In genomic region chr13:94431987-94432386, GRCh38 we compare ENCODE assay signal across 24 cellular contexts. TPM values are rescaled to one million over a fixed set of nuclear protein-coding genes. Genes with fewer than 3 reads are reported as not detected.
DNase-seq lines count a peak whose midpoint lies in the region; ATAC-seq and TF ChIP-seq lines count a peak whose summit lies in the region.
"Had no signal": no experiment of that assay in that cellular context is flagged by ENCODE, and none has a peak within 500 bp of the region (broad histone marks: within the 10 kb centered on the region; RNA-seq: fewer than 3 reads in every experiment).

No MANE protein-coding gene starts in this region.

- no peaks in the 10 kb centered on the region for H3K27me3 ChIP-seq in brain microvascular endothelial cell (replicated peaks)
- H3K27me3 ChIP-seq: foreskin keratinocyte, testis, uterus had no signal

- TF ChIP-seq CTCF in brain microvascular endothelial cell (IDR thresholded peaks at IDR 0.05; ENCODE audit: low read depth, low read length, missing control alignments), result no peak

- peak; percentile 46 for ATAC-seq in activated CD4-positive, alpha-beta T cell treated with anti-CD3 and anti-CD28 coated beads for 36 hours
- ATAC-seq in stimulated activated naive CD8-positive, alpha-beta T cell treated with anti-CD3 and anti-CD28 coated beads, Interleukin-15, amount 100 ng/mL, for 72 hours, result peak; percentile 68
- ATAC-seq in GM18867 (IDR thresholded peaks at IDR 0.05; ENCODE audit: unreplicated experiment), result no peak
- ATAC-seq: foreskin keratinocyte, heart right ventricle, sciatic nerve, T-helper 17 cell had no signal

- peak overlapping the region; percentile 55 for H3K27ac Mint-ChIP-seq in activated CD4-positive, alpha-beta T cell treated with anti-CD3 and anti-CD28 coated beads for 36 hours
- no peak overlapping the region for H3K27ac Mint-ChIP-seq in activated CD4-positive, alpha-beta T cell treated with anti-CD3 and anti-CD28 coated beads, Interleukin-2, amount 10 ng/mL, durations not matched to agents 7 days and 5 days
- H3K27ac Mint-ChIP-seq in activated naive CD8-positive, alpha-beta T cell, result peak overlapping the region; percentile 88
- H3K27ac Mint-ChIP-seq in stimulated activated naive CD8-positive, alpha-beta T cell treated with anti-CD3 and anti-CD28 coated beads, Interleukin-15, amount 100 ng/mL, for 72 hours, result peak overlapping the region; percentile 88 to 93
- H3K27ac Mint-ChIP-seq: activated T-helper 1 cell treated with anti-CD3 and anti-CD28 coated beads, Interleukin-12 subunit alpha, Interleukin-12 subunit beta, Interleukin-2, Interleukin-4 antibody, amounts not matched to agents 30 ng/mL and 10 ng/mL and 1 ng/mL, durations not matched to agents 14 hours and 24 hours and 36 hours; memory B cell; progenitor cell of endocrine pancreas; T-helper 17 cell had no signal

- intact Hi-C loops in activated CD4-positive, alpha-beta T cell treated with anti-CD3 and anti-CD28 coated beads for 36 hours (cut with DNase I, micrococcal nuclease), result loop anchor here (1.0 to 10.0 kb wide), 4 partner anchors 13 to 973 kb away; no protein-coding TSS in a partner anchor

- no peaks in the 10 kb centered on the region for H3K27me3 Mint-ChIP-seq in activated CD4-positive, alpha-beta T cell treated with anti-CD3 and anti-CD28 coated beads for 36 hours
- no peaks in the 10 kb centered on the region for H3K27me3 Mint-ChIP-seq in activated CD4-positive, alpha-beta T cell treated with anti-CD3 and anti-CD28 coated beads, Interleukin-2, amount 10 ng/mL, durations not matched to agents 7 days and 5 days
- no peaks in the 10 kb centered on the region for H3K27me3 Mint-ChIP-seq in activated naive CD8-positive, alpha-beta T cell
- no peaks in the 10 kb centered on the region for H3K27me3 Mint-ChIP-seq in stimulated activated naive CD8-positive, alpha-beta T cell treated with anti-CD3 and anti-CD28 coated beads, Interleukin-15, amount 100 ng/mL, for 72 hours
- H3K27me3 Mint-ChIP-seq: memory B cell had no signal

- no peaks in the 10 kb centered on the region for H3K36me3 ChIP-seq in brain microvascular endothelial cell (replicated peaks)
- H3K36me3 ChIP-seq: HAP-1, heart right ventricle, uterus had no signal

- no peak overlapping the region for H3K4me3 ChIP-seq in brain microvascular endothelial cell (ENCODE audit: low read depth, low read length)
- H3K4me3 ChIP-seq: HAP-1, heart right ventricle, testis, uterus had no signal

- in situ Hi-C loops in brain microvascular endothelial cell (cut with HindIII; ENCODE audit: low pct_ligation_motif_present, low sequenced_read_pairs), result no loop called here

- DNase-seq in activated CD4-positive, alpha-beta T cell treated with anti-CD3 and anti-CD28 coated beads for 36 hours, result peak; percentile 34
- DNase-seq in activated CD4-positive, alpha-beta T cell treated with anti-CD3 and anti-CD28 coated beads, Interleukin-2, amount 10 ng/mL, durations not matched to agents 7 days and 5 days, result no peak
- peak; percentile 24 for DNase-seq in stimulated activated CD4-positive, alpha-beta T cell treated with anti-CD3 and anti-CD28 coated beads, Interleukin-2, amount 100 ng/mL, for 4 hours (ENCODE audit: low read depth)
- DNase-seq in stimulated activated CD4-positive, alpha-beta T cell treated with anti-CD3 and anti-CD28 coated beads, Interleukin-4, amount 100 ng/mL, for 1 hour, result no peak
- DNase-seq in stimulated activated naive CD8-positive, alpha-beta T cell treated with anti-CD3 and anti-CD28 coated beads, Interleukin-15, amount 100 ng/mL, for 72 hours, result peak; percentile 10 to 28
- no peak for DNase-seq in brain microvascular endothelial cell
- DNase-seq: activated CD4-positive, alpha-beta T cell treated with anti-CD3 and anti-CD28 coated beads, Interleukin-2, amount 50 U/mL, for 4 hours; effector CD4-positive, alpha-beta T cell; foreskin keratinocyte; heart right ventricle; NCI-H1048; NCI-H1930; RPMI8226; T-helper 17 cell; testis; uterus had no signal

- peaks cover 33% of the 10 kb centered on the region for H3K4me1 Mint-ChIP-seq in activated CD4-positive, alpha-beta T cell treated with anti-CD3 and anti-CD28 coated beads for 36 hours
- H3K4me1 Mint-ChIP-seq in activated CD4-positive, alpha-beta T cell treated with anti-CD3 and anti-CD28 coated beads, Interleukin-2, amount 10 ng/mL, durations not matched to agents 7 days and 5 days, result peaks cover 12% of the 10 kb centered on the region
- peaks cover 38% of the 10 kb centered on the region for H3K4me1 Mint-ChIP-seq in activated naive CD8-positive, alpha-beta T cell (ENCODE audit: low read depth)
- H3K4me1 Mint-ChIP-seq in stimulated activated naive CD8-positive, alpha-beta T cell treated with anti-CD3 and anti-CD28 coated beads, Interleukin-15, amount 100 ng/mL, for 72 hours, result peaks cover 48% of the 10 kb centered on the region

- H3K36me3 Mint-ChIP-seq in activated CD4-positive, alpha-beta T cell treated with anti-CD3 and anti-CD28 coated beads for 36 hours (ENCODE audit: low read depth), result no peaks in the 10 kb centered on the region
- H3K36me3 Mint-ChIP-seq in activated CD4-positive, alpha-beta T cell treated with anti-CD3 and anti-CD28 coated beads, Interleukin-2, amount 10 ng/mL, durations not matched to agents 7 days and 5 days (ENCODE audit: low read depth), result no peaks in the 10 kb centered on the region
- no peaks in the 10 kb centered on the region for H3K36me3 Mint-ChIP-seq in activated naive CD8-positive, alpha-beta T cell
- H3K36me3 Mint-ChIP-seq: brain, memory B cell had no signal

- no peak overlapping the region for H3K4me3 Mint-ChIP-seq in activated CD4-positive, alpha-beta T cell treated with anti-CD3 and anti-CD28 coated beads for 36 hours
- no peak overlapping the region for H3K4me3 Mint-ChIP-seq in activated CD4-positive, alpha-beta T cell treated with anti-CD3 and anti-CD28 coated beads, Interleukin-2, amount 10 ng/mL, durations not matched to agents 7 days and 5 days
- peak overlapping the region; percentile 14 for H3K4me3 Mint-ChIP-seq in activated naive CD8-positive, alpha-beta T cell
- peak overlapping the region in 1 of 2 donors; percentile 41 for H3K4me3 Mint-ChIP-seq in stimulated activated naive CD8-positive, alpha-beta T cell treated with anti-CD3 and anti-CD28 coated beads, Interleukin-15, amount 100 ng/mL, for 72 hours
- H3K4me3 Mint-ChIP-seq: activated T-helper 1 cell treated with anti-CD3 and anti-CD28 coated beads, Interleukin-12 subunit alpha, Interleukin-12 subunit beta, Interleukin-2, Interleukin-4 antibody, amounts not matched to agents 30 ng/mL and 10 ng/mL and 1 ng/mL, durations not matched to agents 14 hours and 24 hours and 36 hours; memory B cell; T-helper 17 cell had no signal

- CTCF ChIA-PET in activated CD4-positive, alpha-beta T cell treated with anti-CD3 and anti-CD28 coated beads for 36 hours (lab: Charles Lee), result interaction anchor here (2.9 to 9.7 kb wide), 2 partner anchors 14 to 187 kb away, joined by 11 to 176 read pairs; no protein-coding TSS in a partner anchor
- CTCF ChIA-PET in activated CD4-positive, alpha-beta T cell treated with anti-CD3 and anti-CD28 coated beads, Interleukin-2, amount 10 ng/mL, durations not matched to agents 7 days and 5 days (lab: Charles Lee), result interaction anchor here (0.8 kb wide), 1 partner anchor 12 kb away, joined by 3 read pairs; no protein-coding TSS in a partner anchor

- H3K27ac ChIP-seq in brain microvascular endothelial cell, result no peak overlapping the region
- H3K27ac ChIP-seq: foreskin keratinocyte, heart right ventricle, testis, uterus had no signal

- no peaks in the 10 kb centered on the region for H3K9me3 Mint-ChIP-seq in activated CD4-positive, alpha-beta T cell treated with anti-CD3 and anti-CD28 coated beads for 36 hours (ENCODE audit: low read depth)
- H3K9me3 Mint-ChIP-seq in activated CD4-positive, alpha-beta T cell treated with anti-CD3 and anti-CD28 coated beads, Interleukin-2, amount 10 ng/mL, durations not matched to agents 7 days and 5 days, result no peaks in the 10 kb centered on the region
- H3K9me3 Mint-ChIP-seq in activated naive CD8-positive, alpha-beta T cell (ENCODE audit: low read depth), result no peaks in the 10 kb centered on the region
- peaks cover 5 to 15% of the 10 kb centered on the region in 2 donors for H3K9me3 Mint-ChIP-seq in stimulated activated naive CD8-positive, alpha-beta T cell treated with anti-CD3 and anti-CD28 coated beads, Interleukin-15, amount 100 ng/mL, for 72 hours
- H3K9me3 Mint-ChIP-seq: activated T-helper 1 cell treated with anti-CD3 and anti-CD28 coated beads, Interleukin-12 subunit alpha, Interleukin-12 subunit beta, Interleukin-2, Interleukin-4 antibody, amounts not matched to agents 30 ng/mL and 10 ng/mL and 1 ng/mL, durations not matched to agents 14 hours and 24 hours and 36 hours; memory B cell had no signal

- POLR2A ChIA-PET in activated CD4-positive, alpha-beta T cell treated with anti-CD3 and anti-CD28 coated beads for 36 hours (lab: Charles Lee), result no interaction called here
- POLR2A ChIA-PET in activated CD4-positive, alpha-beta T cell treated with anti-CD3 and anti-CD28 coated beads, Interleukin-2, amount 10 ng/mL, durations not matched to agents 7 days and 5 days (lab: Charles Lee), result no interaction called here

RNA-seq across cellular contexts. Expression of gene DCT, which starts 47.5 kb away (rescaled TPM):
- total RNA-seq in activated CD4-positive, alpha-beta T cell treated with anti-CD3 and anti-CD28 coated beads for 36 hours, result under 1 TPM; 0.12 to 0.14 TPM
- total RNA-seq in activated CD4-positive, alpha-beta T cell treated with anti-CD3 and anti-CD28 coated beads, Interleukin-2, amount 10 ng/mL, durations not matched to agents 7 days and 5 days, result under 1 TPM; 0.15 to 0.20 TPM
- total RNA-seq: activated T-helper 1 cell treated with anti-CD3 and anti-CD28 coated beads, Interleukin-12 subunit alpha, Interleukin-12 subunit beta, Interleukin-2, Interleukin-4 antibody, amounts not matched to agents 30 ng/mL and 10 ng/mL and 1 ng/mL, durations not matched to agents 14 hours and 24 hours and 36 hours; foreskin keratinocyte; progenitor cell of endocrine pancreas had no signal

Comparison
In these comparisons a context has a peak if more than half of its experiments do, and no peak if none do; other contexts are left out.
1. DNase-seq: peak in activated CD4-positive, alpha-beta T cell treated with anti-CD3 and anti-CD28 coated beads for 36 hours (single experiment), stimulated activated CD4-positive, alpha-beta T cell treated with anti-CD3 and anti-CD28 coated beads, Interleukin-2, amount 100 ng/mL, for 4 hours (single experiment) and stimulated activated naive CD8-positive, alpha-beta T cell treated with anti-CD3 and anti-CD28 coated beads, Interleukin-15, amount 100 ng/mL, for 72 hours (2 of 2); none in activated CD4-positive, alpha-beta T cell treated with anti-CD3 and anti-CD28 coated beads, Interleukin-2, amount 10 ng/mL, durations not matched to agents 7 days and 5 days (single experiment), stimulated activated CD4-positive, alpha-beta T cell treated with anti-CD3 and anti-CD28 coated beads, Interleukin-4, amount 100 ng/mL, for 1 hour (single experiment) and brain microvascular endothelial cell (single experiment).